ENCODE assay signal across 19 cellular contexts in the genomic region with DNA sequence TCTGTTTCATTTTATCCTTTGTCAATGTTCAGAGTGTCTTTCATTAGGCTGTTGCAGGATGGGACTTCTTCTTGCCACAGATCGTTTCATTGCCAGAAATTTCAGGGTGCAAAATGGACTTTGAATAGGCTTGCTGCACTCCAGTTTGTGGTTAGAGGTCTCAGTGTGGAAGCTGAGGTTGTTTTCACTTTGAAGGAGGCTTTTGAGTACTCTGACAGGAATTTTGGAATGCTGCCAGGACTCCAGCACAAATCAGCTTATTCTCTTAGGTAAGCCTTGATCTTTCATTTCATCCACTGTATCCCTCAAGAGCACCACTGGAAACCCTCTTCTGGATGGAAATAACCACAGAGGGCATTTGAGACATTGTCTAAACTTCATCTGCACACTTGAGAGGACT.
"Had no signal": no experiment of that assay in that cellular context is flagged by ENCODE, and none has a peak within 500 bp of the region (broad histone marks: within the 10 kb centered on the region; RNA-seq: fewer than 3 reads in every experiment).

No MANE protein-coding gene starts in this region.

- H3K4me1 ChIP-seq: ascending aorta, breast epithelium, left ventricle myocardium inferior, pancreas had no signal

- H3K36me3 ChIP-seq: ascending aorta, breast epithelium, left ventricle myocardium inferior, pancreas, WERI-Rb-1 had no signal

- H3K27me3 ChIP-seq: ascending aorta, breast epithelium, pancreas had no signal

- H3K9me3 ChIP-seq: ascending aorta, breast epithelium, left ventricle myocardium inferior, mucosa of descending colon, pancreas had no signal

- H3K4me3 ChIP-seq: ascending aorta, breast epithelium, left ventricle myocardium inferior, mucosa of descending colon, pancreas had no signal

- ATAC-seq: activated CD4-positive, alpha-beta T cell treated with anti-CD3 and anti-CD28 coated beads for 36 hours; activated CD8-positive, alpha-beta memory T cell treated with anti-CD3 and anti-CD28 coated beads, Interleukin-2, amount 10 ng/mL, durations not matched to agents 7 days and 5 days; esophagus mucosa; mucosa of descending colon; naive thymus-derived CD8-positive, alpha-beta T cell; pancreas had no signal

- DNase-seq: activated CD4-positive, alpha-beta memory T cell treated with anti-CD3 and anti-CD28 coated beads for 36 hours; activated CD4-positive, alpha-beta T cell treated with anti-CD3 and anti-CD28 coated beads for 36 hours; activated CD8-positive, alpha-beta memory T cell treated with anti-CD3 and anti-CD28 coated beads, Interleukin-2, amount 10 ng/mL, durations not matched to agents 7 days and 5 days; activated naive CD4-positive, alpha-beta T cell treated with anti-CD3 and anti-CD28 coated beads, Interleukin-2, amount 10 ng/mL, durations not matched to agents 7 days and 5 days; activated T-cell treated with anti-CD3 and anti-CD28 coated beads, Interleukin-2, amount 50 U/mL, for 1 hour; kidney; left ventricle myocardium inferior; naive thymus-derived CD8-positive, alpha-beta T cell; pancreas; retina; stimulated activated CD4-positive, alpha-beta T cell treated with anti-CD3 and anti-CD28 coated beads, Interleukin-15, amount 100 ng/mL, for 24 hours; stimulated activated CD4-positive, alpha-beta T cell treated with anti-CD3 and anti-CD28 coated beads, Interleukin-4, amount 100 ng/mL, for 24 hours; stimulated activated naive CD4-positive, alpha-beta T cell; trophoblast cell; WERI-Rb-1 had no signal

- H3K27ac ChIP-seq: ascending aorta, breast epithelium, left ventricle myocardium inferior, pancreas, WERI-Rb-1 had no signal

- FAIRE-seq: kidney, pancreas had no signal
